8 cellular contexts compared by ENCODE assay signal in the genomic region with DNA sequence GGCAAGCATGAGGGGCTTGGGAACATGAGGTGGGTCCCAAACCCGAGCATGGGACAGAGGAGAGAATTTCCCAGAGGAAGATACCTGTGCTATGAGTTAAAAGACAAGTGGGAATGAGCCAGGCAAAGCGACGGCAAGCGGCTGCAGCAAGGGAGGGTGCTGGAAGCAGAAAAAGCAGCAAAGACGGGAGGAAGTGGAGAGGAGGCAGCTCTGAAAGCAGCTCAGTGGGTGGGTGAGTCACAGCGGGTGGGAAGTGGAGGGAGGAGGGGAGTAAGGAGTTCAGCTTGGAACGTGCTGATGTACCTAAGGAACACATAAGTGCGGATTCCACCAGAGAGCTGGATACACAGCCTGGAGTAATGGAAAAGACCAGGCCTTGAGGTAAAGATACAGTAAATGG. TPM values are rescaled to one million over a fixed set of nuclear protein-coding genes. Genes with fewer than 3 reads are reported as not detected.
DNase-seq lines count a peak whose midpoint lies in the region; ATAC-seq and TF ChIP-seq lines count a peak whose summit lies in the region.
"Had no signal": no experiment of that assay in that cellular context is flagged by ENCODE, and none has a peak within 500 bp of the region (broad histone marks: within the 10 kb centered on the region; RNA-seq: fewer than 3 reads in every experiment).

No MANE protein-coding gene starts in this region.

- H3K9me3 ChIP-seq in HEK293 (ENCODE audit: control insufficient read depth, insufficient read depth, low read depth, low read length) = no peaks in the 10 kb centered on the region
- H3K9me3 ChIP-seq in hepatocyte (ENCODE audit: low read depth) = no peaks in the 10 kb centered on the region

- DNase-seq in amniotic stem cell (lab: John Stamatoyannopoulos, UW) (peak; percentile 49), hepatocyte (ENCODE audit: low spot score) (peak; percentile 56), smooth muscle cell of the brain vasculature (ENCODE audit: low read depth, low spot score) (peak; percentile 58)
- DNase-seq in activated CD4-positive, CD25-positive, alpha-beta regulatory T cell treated with anti-CD3 and anti-CD28 coated beads, Interleukin-2, amount 50 U/mL, for 72 hours = no peak
- DNase-seq: activated gamma-delta T cell treated with Interleukin-2 at 50 U/mL for 16 hours had no signal

- peak overlapping the region; percentile 36 for H3K4me2 ChIP-seq in hepatocyte

- peaks cover 3% of the 10 kb centered on the region for H3K79me2 ChIP-seq in hepatocyte

- no peak for TF ChIP-seq CTCF in HEK293 (tag by site-specific recombination; IDR thresholded peaks at IDR 0.05)
- no peak for TF ChIP-seq CTCF in hepatocyte (IDR thresholded peaks at IDR 0.05; ENCODE audit: poor library complexity)

- H3K4me3 ChIP-seq in HEK293 (ENCODE audit: low read depth, low read length) = no peak overlapping the region
- no peak overlapping the region for H3K4me3 ChIP-seq in hepatocyte

- no peak overlapping the region for H2AFZ ChIP-seq in hepatocyte

- ATAC-seq in GM18867 (IDR thresholded peaks at IDR 0.05; ENCODE audit: unreplicated experiment) = no peak
- no peak for ATAC-seq in HG02798 (IDR thresholded peaks at IDR 0.05; ENCODE audit: poor library complexity, unreplicated experiment)

- H4K20me1 ChIP-seq in hepatocyte (ENCODE audit: insufficient read depth, poor library complexity, severe bottlenecking) = no peaks in the 10 kb centered on the region

- H3K27ac ChIP-seq in HEK293 (ENCODE audit: extremely low read depth, low read depth, low read length) (no peak overlapping the region), hepatocyte (no peak overlapping the region)

- POLR2A ChIA-PET in HEK293 (lab: Yijun Ruan, JAX) = interaction anchor here (0.6 kb wide), 1 partner anchor 21 kb away, joined by 3 read pairs; no protein-coding TSS in a partner anchor

- 75% methylated on average over 8 of the region's 8 CpGs for WGBS in hepatocyte (ENCODE audit: low lambda C conversion rate, missing lambda C conversion rate)

- H3K9me2 ChIP-seq in hepatocyte (replicated peaks; ENCODE audit: insufficient read depth) = no peaks in the 10 kb centered on the region

- H3K4me1 ChIP-seq in HEK293 (ENCODE audit: control insufficient read depth, insufficient read depth, low read length) (no peaks in the 10 kb centered on the region), hepatocyte (ENCODE audit: insufficient read depth) (peaks cover 12% of the 10 kb centered on the region)

- peaks cover 30 to 96% of the 10 kb centered on the region in 2 experiments for H3K36me3 ChIP-seq in HEK293 (ENCODE audit: control insufficient read depth in 2 of 2, insufficient read depth in 1 of 2, low read length in 2 of 2)
- H3K36me3 ChIP-seq in hepatocyte (replicated peaks; ENCODE audit: insufficient read depth, low read depth) = no peaks in the 10 kb centered on the region

- CTCF ChIA-PET in HEK293 (lab: Yijun Ruan, JAX) = interaction anchor here (1.6 kb wide), 1 partner anchor 9 kb away, joined by 10 read pairs; no protein-coding TSS in a partner anchor

- no peaks in the 10 kb centered on the region for H3K27me3 ChIP-seq in hepatocyte

TF ChIP-seq in HEK293, 187 proteins besides CTCF, POLR2A, EP300 and RAD21:
- TF ChIP-seq ZNF514 (tag by site-specific recombination; IDR thresholded peaks at IDR 0.05) = no peak
- TF ChIP-seq ZNF558 (tag by site-specific recombination; IDR thresholded peaks at IDR 0.05) = no peak
- peak; percentile 43; the same call in 1 of the 2 replicates for TF ChIP-seq ZFHX2 (tag by site-specific recombination; conservative IDR thresholded peaks at IDR 0.05)
- no peak for TF ChIP-seq ZNF416 (tag by site-specific recombination; IDR thresholded peaks at IDR 0.05)
- no peak for TF ChIP-seq ZXDB (tag by site-specific recombination; IDR thresholded peaks at IDR 0.05)
- no peak for TF ChIP-seq ZSCAN16 (tag by site-specific recombination; IDR thresholded peaks at IDR 0.05)
- peak; percentile 55; the same call in 1 of the 2 replicates for TF ChIP-seq EGR2 (tag by site-specific recombination; IDR thresholded peaks at IDR 0.05; ENCODE audit: low read depth)

RNA-seq across cellular contexts. Expression of a gene that starts 41.4 kb away (rescaled TPM):
- total RNA-seq in hepatocyte = 12.2 and 12.8 TPM in 2 replicates
- polyA plus RNA-seq in hepatocyte = 6.5 and 8.3 TPM in 2 replicates
